8 cellular contexts compared by ENCODE assay signal in genomic region chr13:52127783-52128702, GRCh38. TPM values are rescaled to one million over a fixed set of nuclear protein-coding genes. Genes with fewer than 3 reads are reported as not detected.
DNase-seq lines count a peak whose midpoint lies in the region; ATAC-seq and TF ChIP-seq lines count a peak whose summit lies in the region.

No MANE protein-coding gene starts in this region.

- CTCF ChIA-PET in CD8-positive, alpha-beta memory T cell (lab: Charles Lee) = interaction anchor here (0.7 to 3.1 kb wide), 17 partner anchors 7 to 332 kb away, joined by 3 to 21 read pairs (median 4); partner anchors contain the start of genes NEK3 and TMEM272

- peaks cover 18% of the 10 kb centered on the region for H3K4me1 ChIP-seq in CD8-positive, alpha-beta memory T cell (ENCODE audit: insufficient read depth, low read length)
- H3K4me1 ChIP-seq in foreskin keratinocyte (peaks cover 7% of the 10 kb centered on the region), neural progenitor cell (no peaks in the 10 kb centered on the region), tibial artery (peaks cover 0 to 16% (median 12%) of the 10 kb centered on the region in 4 donors)

- H3K4me1 Mint-ChIP-seq in CD8-positive, alpha-beta memory T cell = peaks cover 11 to 17% (median 13%) of the 10 kb centered on the region in 3 donors
- peaks cover 17% of the 10 kb centered on the region for H3K4me1 Mint-ChIP-seq in neural progenitor cell

- H3K4me3 Mint-ChIP-seq in CD8-positive, alpha-beta memory T cell = peak overlapping the region; percentile 78 to 90 (median 84)
- peak overlapping the region; percentile 92 for H3K4me3 Mint-ChIP-seq in neural progenitor cell

- no peaks in the 10 kb centered on the region for H3K79me2 ChIP-seq in neural progenitor cell (ENCODE audit: low read depth)

- peak overlapping the region; percentile 79 for H2AFZ ChIP-seq in neural progenitor cell (replicated peaks)

- H4K20me1 ChIP-seq in neural progenitor cell (ENCODE audit: low read depth) = no peaks in the 10 kb centered on the region

- no peak overlapping the region for H3K27ac ChIP-seq in CD8-positive, alpha-beta memory T cell (ENCODE audit: low read depth, low read length)
- H3K27ac ChIP-seq in foreskin keratinocyte (no peak overlapping the region), neural progenitor cell (no peak overlapping the region), tibial artery (peak overlapping the region in 1 of 2 donors; percentile 52)

- H3K4me3 ChIP-seq in CD8-positive, alpha-beta memory T cell (ENCODE audit: low read length) = peak overlapping the region; percentile 48
- H3K4me3 ChIP-seq in neural progenitor cell (peak overlapping the region; percentile 64), tibial artery (peak overlapping the region; percentile 59 to 62)

- H3K27me3 ChIP-seq in CD8-positive, alpha-beta memory T cell (ENCODE audit: insufficient read depth, low read length, poor library complexity, severe bottlenecking) = no peaks in the 10 kb centered on the region
- H3K27me3 ChIP-seq in foreskin keratinocyte (no peaks in the 10 kb centered on the region), neural progenitor cell (peaks cover 21% of the 10 kb centered on the region), tibial artery (no peaks in the 10 kb centered on the region)

- no peaks in the 10 kb centered on the region for H3K9me3 ChIP-seq in CD8-positive, alpha-beta memory T cell (ENCODE audit: low read length)
- H3K9me3 ChIP-seq in neural progenitor cell (ENCODE audit: low read depth) = no peaks in the 10 kb centered on the region
- no peaks in the 10 kb centered on the region for H3K9me3 ChIP-seq in tibial artery

- peak overlapping the region; percentile 85 for H3K4me2 ChIP-seq in neural progenitor cell

- no peaks in the 10 kb centered on the region for H3K9me3 Mint-ChIP-seq in CD8-positive, alpha-beta memory T cell
- peaks cover 7% of the 10 kb centered on the region for H3K9me3 Mint-ChIP-seq in neural progenitor cell

- POLR2A ChIA-PET in CD8-positive, alpha-beta memory T cell (lab: Charles Lee) = no interaction called here

- H3K36me3 Mint-ChIP-seq in CD8-positive, alpha-beta memory T cell = peaks cover 0 to 5% (median 5%) of the 10 kb centered on the region in 3 donors
- H3K36me3 Mint-ChIP-seq in neural progenitor cell = peaks cover 24% of the 10 kb centered on the region

- peaks cover 3% of the 10 kb centered on the region for H3F3A ChIP-seq in neural progenitor cell (ENCODE audit: low read depth)

- H3K36me3 ChIP-seq in CD8-positive, alpha-beta memory T cell (ENCODE audit: insufficient read depth, low read length) = no peaks in the 10 kb centered on the region
- no peaks in the 10 kb centered on the region for H3K36me3 ChIP-seq in neural progenitor cell
- H3K36me3 ChIP-seq in tibial artery = peaks cover 18 to 23% (median 19%) of the 10 kb centered on the region in 3 donors

- peak; percentile 10 to 62 (median 37) for DNase-seq in CD8-positive, alpha-beta memory T cell
- peak; percentile 87 for DNase-seq in GM20000 (ENCODE audit: low spot score)
- peak; percentile 63 for DNase-seq in KG1 (lab: John Stamatoyannopoulos, UW)
- peak; percentile 78 for DNase-seq in RKO (ENCODE audit: low spot score)
- DNase-seq in activated effector memory CD4-positive, alpha-beta T cell treated with anti-CD3 and anti-CD28 coated beads, Interleukin-2, amount 50 U/mL, for 16 hours = peak; percentile 78
- peak; percentile 64 to 74 for DNase-seq in foreskin keratinocyte
- peak; percentile 78 for DNase-seq in neural progenitor cell (ENCODE audit: low spot score)
- DNase-seq in tibial artery = peak; percentile 58 to 71

- peaks cover 11 to 21% of the 10 kb centered on the region in 2 donors for H3K27me3 Mint-ChIP-seq in CD8-positive, alpha-beta memory T cell
- H3K27me3 Mint-ChIP-seq in neural progenitor cell (ENCODE audit: insufficient read depth, low read depth) = peaks cover 4% of the 10 kb centered on the region

- intact Hi-C loops in tibial artery (cut with DNase I; ENCODE audit: low total_unique reads) = loop anchor here (5.0 kb wide), 2 partner anchors 121 to 311 kb away; no protein-coding TSS in a partner anchor

- H3K27ac Mint-ChIP-seq in CD8-positive, alpha-beta memory T cell = peak overlapping the region in 5 of 8 donors; percentile 1 to 35 (median 18)
- H3K27ac Mint-ChIP-seq in neural progenitor cell = peak overlapping the region; percentile 14

- H3K9ac ChIP-seq in neural progenitor cell = no peak overlapping the region

- peak; percentile 67 for ATAC-seq in foreskin keratinocyte

- TF ChIP-seq CTCF in GM20000 (IDR thresholded peaks at IDR 0.05; ENCODE audit: extremely low read depth, missing control alignments) (peak; percentile 57), foreskin keratinocyte (conservative IDR thresholded peaks at IDR 0.05) (peak; percentile 96), neural progenitor cell (IDR thresholded peaks at IDR 0.05) (peak; percentile 95), tibial artery (IDR thresholded peaks at IDR 0.05) (peak; percentile 71 to 84)

RNA-seq across cellular contexts. Expression of gene NEK5, which starts 0.8 kb away (rescaled TPM):
- total RNA-seq in CD8-positive, alpha-beta memory T cell = not detected
- polyA plus RNA-seq in CD8-positive, alpha-beta memory T cell = 0.17 TPM
- total RNA-seq in foreskin keratinocyte (0.07 TPM in 1 of 2 replicates, not detected in the other), neural progenitor cell (ENCODE audit: low replicate concordance) (0.09 and 0.28 TPM in 2 replicates)
- polyA plus RNA-seq in foreskin keratinocyte = 0.01 and 0.02 TPM in 2 replicates

RNA-seq across cellular contexts. Expression of gene NEK3, which starts 31.4 kb away (rescaled TPM):
- 1 to 10 TPM; 1.2 to 1.5 TPM for total RNA-seq in CD8-positive, alpha-beta memory T cell
- polyA plus RNA-seq in CD8-positive, alpha-beta memory T cell = 2.7 TPM
- 9.8 and 12.2 TPM in 2 replicates for total RNA-seq in foreskin keratinocyte
- 8.7 and 9.0 TPM in 2 replicates for polyA plus RNA-seq in foreskin keratinocyte
- 24.9 and 38.4 TPM in 2 replicates for total RNA-seq in neural progenitor cell (ENCODE audit: low replicate concordance)

Comparison
In these comparisons a context has a peak if more than half of its experiments do, and no peak if none do; other contexts are left out.
1. DNase-seq: peak in every context shown above with its lines; median percentile 87 in GM20000; 78 in RKO; 78 in activated effector memory CD4-positive, alpha-beta T cell treated with anti-CD3 and anti-CD28 coated beads, Interleukin-2, amount 50 U/mL, for 16 hours; 78 in neural progenitor cell; 69 in foreskin keratinocyte; 64 in tibial artery; 63 in KG1; 37 in CD8-positive, alpha-beta memory T cell.